12 cellular contexts compared by ENCODE assay signal in the genomic region with DNA sequence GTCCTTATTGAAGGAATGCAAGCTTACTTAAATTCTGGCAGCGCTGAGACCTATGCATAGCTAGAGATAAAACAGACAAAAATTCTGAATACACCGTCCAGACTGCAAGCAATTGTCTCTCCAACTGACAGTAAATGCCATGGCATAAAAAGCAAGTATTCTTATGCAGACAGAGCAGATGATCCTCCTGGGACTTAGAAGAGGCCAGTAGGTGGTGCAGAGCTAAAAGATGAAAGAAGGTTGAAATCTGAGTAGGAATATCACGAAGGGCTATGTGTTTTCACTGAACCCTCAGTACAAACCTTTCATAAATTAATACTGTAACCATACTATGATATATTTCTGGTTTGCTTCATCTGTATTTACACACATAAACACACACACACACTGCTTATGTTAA.
DNase-seq lines count a peak whose midpoint lies in the region; TF ChIP-seq lines count a peak whose summit lies in the region.
"Had no signal": no experiment of that assay in that cellular context is flagged by ENCODE, and none has a peak within 500 bp of the region (broad histone marks: within the 10 kb centered on the region; RNA-seq: fewer than 3 reads in every experiment).

No MANE protein-coding gene starts in this region.

- H3K27ac Mint-ChIP-seq in Caco-2 (ENCODE audit: unreplicated experiment), result no peak overlapping the region
- H3K27ac Mint-ChIP-seq: activated naive CD8-positive, alpha-beta T cell treated with anti-CD3 and anti-CD28 coated beads, Interleukin-2, amount 50 U/mL, for 24 hours had no signal

- POLR2A ChIA-PET in Caco-2 (lab: Charles Lee), result no interaction called here

- CTCF ChIA-PET in Caco-2 (lab: Charles Lee), result no interaction called here

- TF ChIP-seq CTCF in Caco-2 (IDR thresholded peaks at IDR 0.05; ENCODE audit: insufficient read depth in 1 of 2, low read depth in 1 of 2, low read length in 1 of 2, severe bottlenecking in 1 of 2, unreplicated experiment in 1 of 2), result peak in 1 of 2 experiments; percentile 11

- H3K9me3 Mint-ChIP-seq in Caco-2 (ENCODE audit: unreplicated experiment), result no peaks in the 10 kb centered on the region
- H3K9me3 Mint-ChIP-seq: activated naive CD8-positive, alpha-beta T cell treated with anti-CD3 and anti-CD28 coated beads, Interleukin-2, amount 50 U/mL, for 24 hours had no signal

- no peak overlapping the region for H3K4me3 ChIP-seq in Caco-2 (ENCODE audit: low read depth, low read length)
- H3K4me3 ChIP-seq: GM23248 had no signal

- H3K27me3 ChIP-seq in Caco-2 (replicated peaks; ENCODE audit: control insufficient read depth, insufficient read depth, low read length), result no peaks in the 10 kb centered on the region

- no peak overlapping the region for H3K4me3 Mint-ChIP-seq in Caco-2 (ENCODE audit: unreplicated experiment)
- H3K4me3 Mint-ChIP-seq: activated naive CD8-positive, alpha-beta T cell treated with anti-CD3 and anti-CD28 coated beads, Interleukin-2, amount 50 U/mL, for 24 hours had no signal

- H3K36me3 ChIP-seq in Caco-2 (ENCODE audit: control insufficient read depth, insufficient read depth, low read length), result no peaks in the 10 kb centered on the region

- H3K27me3 Mint-ChIP-seq in Caco-2 (ENCODE audit: insufficient read depth, unreplicated experiment), result peaks cover 3% of the 10 kb centered on the region
- H3K27me3 Mint-ChIP-seq: activated naive CD8-positive, alpha-beta T cell treated with anti-CD3 and anti-CD28 coated beads, Interleukin-2, amount 50 U/mL, for 24 hours had no signal

- H3K9me3 ChIP-seq in Caco-2, result no peaks in the 10 kb centered on the region

- no peaks in the 10 kb centered on the region for H3K36me3 Mint-ChIP-seq in Caco-2 (ENCODE audit: insufficient read depth, unreplicated experiment)

- no peaks in the 10 kb centered on the region for H3K4me1 ChIP-seq in Caco-2

- no peaks in the 10 kb centered on the region for H3K4me1 Mint-ChIP-seq in Caco-2 (ENCODE audit: low read depth, unreplicated experiment)

- no TSS peak for BruUV-seq in Caco-2 (replicated peaks; lab: Mats Ljungman, UMichigan)

- intact Hi-C loops in Caco-2 (cut with micrococcal nuclease; ENCODE audit: unreplicated experiment), result no loop called here

- DNase-seq in NCI-H2081 (lab: John Stamatoyannopoulos, UW) (peak; percentile 18 to 48), NCI-H2081 treated with DMSO at 0.1 percent for 48 hours (lab: John Stamatoyannopoulos, UW) (no peak), NCI-H524 treated with DMSO at 0.1 percent for 48 hours (lab: John Stamatoyannopoulos, UW) (peak; percentile 45), caudate nucleus (lab: John Stamatoyannopoulos, UW) (no peak), H4 (ENCODE audit: low spot score) (no peak), Caco-2 (no peak), MV-4-11 (lab: John Stamatoyannopoulos, UW) (no peak)
- DNase-seq: ACHN; activated naive CD8-positive, alpha-beta T cell treated with anti-CD3 and anti-CD28 coated beads, Interleukin-2, amount 50 U/mL, for 24 hours; GM23248; T-helper 2 cell had no signal

- H3K27ac ChIP-seq in caudate nucleus (ENCODE audit: low read depth, low read length) (peak overlapping the region; percentile 52), temporal lobe (ENCODE audit: low read depth, low read length) (peak overlapping the region; percentile 66)
- H3K27ac ChIP-seq: GM23248 had no signal

Comparison
In these comparisons a context has a peak if more than half of its experiments do, and no peak if none do; other contexts are left out.
1. DNase-seq: peak in NCI-H2081 (2 of 2) and NCI-H524 treated with DMSO at 0.1 percent for 48 hours (single experiment); none in NCI-H2081 treated with DMSO at 0.1 percent for 48 hours (single experiment), caudate nucleus (0 of 61), H4 (single experiment), Caco-2 (0 of 2) and MV-4-11 (single experiment).